24 cellular contexts compared by ENCODE assay signal in the genomic region with DNA sequence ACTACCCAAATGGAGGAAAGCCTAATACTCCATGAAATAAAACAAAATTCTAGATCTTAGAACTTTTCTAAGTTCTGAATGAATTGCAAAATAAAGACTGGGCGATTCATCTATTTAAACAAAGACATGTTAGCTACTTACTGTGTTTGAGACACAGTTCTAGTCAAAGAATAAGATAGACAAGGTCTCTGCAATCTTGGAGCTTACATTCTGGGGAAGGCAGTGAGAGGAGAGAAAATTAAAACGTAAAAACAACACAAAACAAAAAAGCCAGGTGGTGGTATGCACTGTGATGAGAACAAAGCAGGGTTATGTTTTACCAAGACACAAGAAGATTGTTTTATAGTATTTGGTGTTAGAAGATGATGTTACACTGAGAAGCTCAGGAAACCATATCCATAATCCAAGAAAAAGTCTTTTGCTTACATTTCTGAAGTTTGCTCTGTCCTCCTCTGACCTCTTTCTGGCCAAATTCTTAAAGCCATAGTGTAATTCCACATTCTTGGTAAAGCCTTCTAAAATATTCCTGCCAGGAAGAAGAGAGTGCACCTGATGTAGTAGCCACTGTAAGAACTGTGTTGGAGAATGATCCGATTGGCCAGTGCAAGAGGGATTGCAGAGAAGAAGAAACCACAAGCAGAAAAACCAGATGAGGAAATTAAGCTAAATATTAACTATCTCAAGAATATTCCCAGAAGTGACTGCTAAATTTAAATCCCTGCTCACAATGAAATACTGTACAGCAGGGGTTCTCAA.
A peak's percentile ranks its signal among the peaks of the same experiment; 100 is the strongest.
DNase-seq lines count a peak whose midpoint lies in the region; ATAC-seq and TF ChIP-seq lines count a peak whose summit lies in the region.
"Had no signal": no experiment of that assay in that cellular context is flagged by ENCODE, and none has a peak within 500 bp of the region (broad histone marks: within the 10 kb centered on the region; RNA-seq: fewer than 3 reads in every experiment).

No MANE protein-coding gene starts in this region.

- in situ Hi-C loops in Caki2 (cut with HindIII; ENCODE audit: low pct_unique_long_range_greater_than_20kb, low sequenced_read_pairs) (no loop called here), GM13976 (cut with MboI; ENCODE audit: low sequenced_read_pairs, unreplicated experiment) (no loop called here)

- intact Hi-C loops in lower lobe of right lung (cut with DNase I), result no loop called here
- intact Hi-C loops in CD8-positive, alpha-beta T cell (cut with DNase I, micrococcal nuclease), result no loop called here

- H3K27me3 ChIP-seq in OCI-LY3 (ENCODE audit: low read depth, low read length), result no peaks in the 10 kb centered on the region
- H3K27me3 ChIP-seq in lower lobe of right lung (ENCODE audit: low read depth), result no peaks in the 10 kb centered on the region
- H3K27me3 ChIP-seq in CD8-positive, alpha-beta T cell (ENCODE audit: insufficient read depth, low read length), result no peaks in the 10 kb centered on the region
- H3K27me3 ChIP-seq: heart right ventricle, right atrium auricular region had no signal

- peaks cover 6% of the 10 kb centered on the region for H3K27me3 Mint-ChIP-seq in CD8-positive, alpha-beta T cell (ENCODE audit: low read depth)

- H3K9me3 ChIP-seq in OCI-LY3 (ENCODE audit: insufficient read depth, low read length), result no peaks in the 10 kb centered on the region
- peaks cover 7% of the 10 kb centered on the region for H3K9me3 ChIP-seq in lower lobe of right lung
- no peaks in the 10 kb centered on the region for H3K9me3 ChIP-seq in CD8-positive, alpha-beta T cell (ENCODE audit: low read length)

- no peak overlapping the region for H3K4me3 ChIP-seq in OCI-LY3 (ENCODE audit: low read length)
- no peak overlapping the region for H3K4me3 ChIP-seq in fibroblast of the aortic adventitia (ENCODE audit: low read depth, low read length)
- H3K4me3 ChIP-seq in lower lobe of right lung, result no peak overlapping the region
- H3K4me3 ChIP-seq in CD8-positive, alpha-beta T cell (ENCODE audit: low read depth, low read length), result no peak overlapping the region
- H3K4me3 ChIP-seq: heart right ventricle, right atrium auricular region had no signal

- H3K4me1 Mint-ChIP-seq in CD8-positive, alpha-beta T cell (ENCODE audit: low read depth), result no peaks in the 10 kb centered on the region
- H3K4me1 Mint-ChIP-seq: immature natural killer cell had no signal

- H3K79me2 ChIP-seq in OCI-LY3 (ENCODE audit: low read length), result no peaks in the 10 kb centered on the region

- H4K20me1 ChIP-seq in OCI-LY3 (ENCODE audit: insufficient read depth, low read length), result no peaks in the 10 kb centered on the region

- peak overlapping the region; percentile 38; the same call in 1 of the 2 replicates for H3K4me2 ChIP-seq in OCI-LY3 (ENCODE audit: low read length)

- H3K4me1 ChIP-seq in OCI-LY3 (ENCODE audit: low read length) (peaks cover 21% of the 10 kb centered on the region), lower lobe of right lung (no peaks in the 10 kb centered on the region)
- H3K4me1 ChIP-seq in CD8-positive, alpha-beta T cell (ENCODE audit: insufficient read depth, low read length), result no peaks in the 10 kb centered on the region
- H3K4me1 ChIP-seq: right atrium auricular region had no signal

- no peaks in the 10 kb centered on the region for H3K36me3 Mint-ChIP-seq in CD8-positive, alpha-beta T cell
- H3K36me3 Mint-ChIP-seq: CD14-positive monocyte, immature natural killer cell had no signal

- no peak overlapping the region for H3K4me3 Mint-ChIP-seq in CD8-positive, alpha-beta T cell
- H3K4me3 Mint-ChIP-seq: CD14-positive monocyte, immature natural killer cell had no signal

- no peak overlapping the region for H3K9ac ChIP-seq in OCI-LY3 (ENCODE audit: low read length)

- ATAC-seq in lower lobe of right lung (peak; percentile 50 to 78), HG03108 (IDR thresholded peaks at IDR 0.05; ENCODE audit: unreplicated experiment) (no peak)
- no peak for ATAC-seq in CD8-positive, alpha-beta T cell
- ATAC-seq: heart right ventricle had no signal

- no peak overlapping the region for H3K27ac ChIP-seq in OCI-LY3 (ENCODE audit: low read length)
- no peak overlapping the region for H3K27ac ChIP-seq in lower lobe of right lung
- no peak overlapping the region for H3K27ac ChIP-seq in CD8-positive, alpha-beta T cell (ENCODE audit: low read depth, low read length)
- H3K27ac ChIP-seq: heart right ventricle, right atrium auricular region had no signal

- no peaks in the 10 kb centered on the region for H3K36me3 ChIP-seq in OCI-LY3 (replicated peaks; ENCODE audit: low read depth, low read length)
- H3K36me3 ChIP-seq in lower lobe of right lung, result no peaks in the 10 kb centered on the region
- no peaks in the 10 kb centered on the region for H3K36me3 ChIP-seq in CD8-positive, alpha-beta T cell (ENCODE audit: insufficient read depth, low read length)
- H3K36me3 ChIP-seq: heart right ventricle, right atrium auricular region had no signal

- H3K9me3 Mint-ChIP-seq in CD8-positive, alpha-beta T cell, result peaks cover 8% of the 10 kb centered on the region

- POLR2A ChIA-PET in CD8-positive, alpha-beta T cell (lab: Charles Lee), result no interaction called here

- CTCF ChIA-PET in CD8-positive, alpha-beta T cell (lab: Charles Lee), result no interaction called here

- DNase-seq in Caki2 (ENCODE audit: low read depth) (peak; percentile 12), fibroblast of the aortic adventitia (ENCODE audit: low read depth) (peak; percentile 25), lower lobe of right lung (no peak), medulla oblongata (ENCODE audit: extremely low spot score) (no peak), GM13976 (ENCODE audit: low spot score) (no peak)
- no peak for DNase-seq in CD8-positive, alpha-beta T cell
- DNase-seq: activated CD4-positive, alpha-beta T cell treated with anti-CD3 and anti-CD28 coated beads, Interleukin-2, amount 50 U/mL, for 1 hour; activated CD8-positive, alpha-beta memory T cell treated with anti-CD3 and anti-CD28 coated beads, Interleukin-2, amount 50 U/mL, for 4 hours; activated effector memory CD4-positive, alpha-beta T cell treated with anti-CD3 and anti-CD28 coated beads, Interleukin-2, amount 50 U/mL, for 16 hours; anterior cingulate cortex; DMS79; effector CD8-positive, alpha-beta T cell; heart right ventricle; immature natural killer cell; Karpas-422; midbrain; NCI-H1105 treated with DMSO at 0.1 percent for 48 hours; NCI-H524 treated with DMSO at 0.1 percent for 48 hours; SHP77; substantia nigra had no signal

- TF ChIP-seq CTCF in OCI-LY3 (IDR thresholded peaks at IDR 0.05; ENCODE audit: low read depth, low read length), result no peak
- TF ChIP-seq CTCF in fibroblast of the aortic adventitia (IDR thresholded peaks at IDR 0.05; ENCODE audit: insufficient read depth, low read length), result no peak
- no peak for TF ChIP-seq CTCF in lower lobe of right lung (IDR thresholded peaks at IDR 0.05)
- TF ChIP-seq CTCF in CD8-positive, alpha-beta T cell (IDR thresholded peaks at IDR 0.05), result no peak
- TF ChIP-seq CTCF in GM13976 (IDR thresholded peaks at IDR 0.05; ENCODE audit: borderline replicate concordance, control extremely low read depth, extremely low read depth, insufficient read depth, missing control alignments), result no peak

- no peak overlapping the region for H3K27ac Mint-ChIP-seq in CD8-positive, alpha-beta T cell
- H3K27ac Mint-ChIP-seq: immature natural killer cell had no signal

- no peak overlapping the region for H2AFZ ChIP-seq in OCI-LY3 (ENCODE audit: low read depth, low read length)

Comparison
In these comparisons a context has a peak if more than half of its experiments do, and no peak if none do; other contexts are left out.
1. DNase-seq: peak in Caki2 (single experiment) and fibroblast of the aortic adventitia (single experiment); none in lower lobe of right lung (single experiment), CD8-positive, alpha-beta T cell (0 of 7), medulla oblongata (single experiment) and GM13976 (single experiment).
2. ATAC-seq: peak in lower lobe of right lung (2 of 2); none in CD8-positive, alpha-beta T cell (single experiment) and HG03108 (single experiment).